In the genomic region with DNA sequence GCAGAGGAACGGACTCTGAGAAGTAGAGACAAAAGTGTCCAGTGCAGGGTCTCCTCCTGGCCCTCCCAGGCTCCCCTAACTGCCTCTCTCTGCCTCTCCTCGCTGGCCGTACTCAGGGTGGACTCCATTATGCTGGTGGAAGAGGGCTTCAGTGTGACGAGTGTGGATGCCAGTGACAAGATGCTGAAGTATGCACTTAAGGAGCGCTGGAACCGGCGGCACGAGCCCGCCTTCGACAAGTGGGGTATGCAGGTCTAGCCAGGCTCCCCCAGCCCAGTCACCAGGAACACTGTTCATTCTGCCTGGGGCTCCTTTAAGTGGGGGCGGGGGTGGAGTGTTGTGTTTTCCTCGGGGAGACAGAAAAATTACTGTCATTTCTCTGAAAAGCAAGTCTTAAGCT, we compare ENCODE assay signal across 16 cellular contexts. TPM values are rescaled to one million over a fixed set of nuclear protein-coding genes. Genes with fewer than 3 reads are reported as not detected.
DNase-seq lines count a peak whose midpoint lies in the region; ATAC-seq and TF ChIP-seq lines count a peak whose summit lies in the region.
"Had no signal": no experiment of that assay in that cellular context is flagged by ENCODE, and none has a peak within 500 bp of the region (broad histone marks: within the 10 kb centered on the region; RNA-seq: fewer than 3 reads in every experiment).

No MANE protein-coding gene starts in this region.

- POLR2A ChIA-PET in CD8-positive, alpha-beta T cell (lab: Charles Lee): interaction anchor here (2.3 kb wide), 1 partner anchor 32 kb away, joined by 7 read pairs; a partner anchor contains a TSS
- POLR2A ChIA-PET in WTC11 (lab: Charles Lee): interaction anchor here (1.7 to 2.4 kb wide), 2 partner anchors 17 to 33 kb away, joined by 5 to 8 read pairs; a partner anchor contains a TSS
- POLR2A ChIA-PET in CD8-positive, alpha-beta memory T cell (lab: Charles Lee): interaction anchor here (0.7 kb wide), 1 partner anchor 86 kb away, joined by 3 read pairs; no protein-coding TSS in a partner anchor

- H3K4me3 Mint-ChIP-seq in CD8-positive, alpha-beta T cell: peak overlapping the region; percentile 11
- 0 out of 2 replicates have a peak overlapping the region, but pooled peaks have one; percentile 88 for H3K4me3 Mint-ChIP-seq in WTC11
- peak overlapping the region in 2 of 3 experiments; percentile 42 to 64 for H3K4me3 Mint-ChIP-seq in nephron
- H3K4me3 Mint-ChIP-seq in CD8-positive, alpha-beta memory T cell: peak overlapping the region in 2 of 7 donors; percentile 20 to 48

- no peaks in the 10 kb centered on the region for H3K27me3 Mint-ChIP-seq in CD8-positive, alpha-beta T cell (ENCODE audit: low read depth)
- H3K27me3 Mint-ChIP-seq in WTC11 (ENCODE audit: low read depth): peaks cover 36% of the 10 kb centered on the region
- peaks cover 34% of the 10 kb centered on the region for H3K27me3 Mint-ChIP-seq in nephron (ENCODE audit: low read depth)
- no peaks in the 10 kb centered on the region for H3K27me3 Mint-ChIP-seq in CD8-positive, alpha-beta memory T cell

- intact Hi-C loops in CD8-positive, alpha-beta T cell (cut with DNase I, micrococcal nuclease): loop anchor here in 1 of 2 experiments (2.0 to 5.0 kb wide), 2 partner anchors 60 to 181 kb away; no protein-coding TSS in a partner anchor

- H3K27me3 ChIP-seq in CD8-positive, alpha-beta T cell (ENCODE audit: insufficient read depth, low read length): no peaks in the 10 kb centered on the region
- no peaks in the 10 kb centered on the region for H3K27me3 ChIP-seq in CD8-positive, alpha-beta memory T cell (ENCODE audit: insufficient read depth, low read length, poor library complexity, severe bottlenecking)

- no peak for DNase-seq in CD8-positive, alpha-beta T cell
- DNase-seq in WTC11 (ENCODE audit: low spot score): no peak
- no peak for DNase-seq in CD8-positive, alpha-beta memory T cell
- DNase-seq: C1 segment of cervical spinal cord, GDM1, NCI-H187, NCI-H2107, NCI-H226, RPMI8226, SIG-M5 had no signal

- TF ChIP-seq CTCF in 22Rv1 (IDR thresholded peaks at IDR 0.05) (no peak), WTC11 (IDR thresholded peaks at IDR 0.05) (no peak), nephron (IDR thresholded peaks at IDR 0.05; ENCODE audit: unreplicated experiment in 3 of 3) (no peak)
- TF ChIP-seq CTCF in CD8-positive, alpha-beta T cell (IDR thresholded peaks at IDR 0.05): no peak

- peaks cover 15% of the 10 kb centered on the region for H3K4me1 Mint-ChIP-seq in CD8-positive, alpha-beta T cell (ENCODE audit: low read depth)
- H3K4me1 Mint-ChIP-seq in WTC11: peaks cover 15% of the 10 kb centered on the region; the same call in 1 of the 2 replicates
- H3K4me1 Mint-ChIP-seq in nephron: peaks cover 10% of the 10 kb centered on the region
- H3K4me1 Mint-ChIP-seq in CD8-positive, alpha-beta memory T cell: peaks cover 4 to 19% (median 18%) of the 10 kb centered on the region in 3 donors

- H3K9me3 ChIP-seq in CD8-positive, alpha-beta T cell (ENCODE audit: low read length): no peaks in the 10 kb centered on the region
- H3K9me3 ChIP-seq in CD8-positive, alpha-beta memory T cell (ENCODE audit: low read length): no peaks in the 10 kb centered on the region

- no peaks in the 10 kb centered on the region for H3K9me3 Mint-ChIP-seq in CD8-positive, alpha-beta T cell
- H3K9me3 Mint-ChIP-seq in WTC11: no peaks in the 10 kb centered on the region
- no peaks in the 10 kb centered on the region for H3K9me3 Mint-ChIP-seq in nephron
- no peaks in the 10 kb centered on the region for H3K9me3 Mint-ChIP-seq in CD8-positive, alpha-beta memory T cell

- ATAC-seq in CD8-positive, alpha-beta T cell: no peak
- no peak for ATAC-seq in WTC11
- no peak for ATAC-seq in HG03432 (IDR thresholded peaks at IDR 0.05; ENCODE audit: unreplicated experiment)
- ATAC-seq in GM18520 (IDR thresholded peaks at IDR 0.05; ENCODE audit: unreplicated experiment): no peak
- ATAC-seq: HCT116 had no signal

- H3K27ac Mint-ChIP-seq in CD8-positive, alpha-beta T cell: no peak overlapping the region
- H3K27ac Mint-ChIP-seq in WTC11 (no peak overlapping the region), nephron (no peak overlapping the region)
- peak overlapping the region in 1 of 8 donors; percentile 23 for H3K27ac Mint-ChIP-seq in CD8-positive, alpha-beta memory T cell

- peaks cover 6% of the 10 kb centered on the region for H3K36me3 ChIP-seq in CD8-positive, alpha-beta T cell (ENCODE audit: insufficient read depth, low read length)
- H3K36me3 ChIP-seq in CD8-positive, alpha-beta memory T cell (ENCODE audit: insufficient read depth, low read length): peaks cover 4% of the 10 kb centered on the region

- peaks cover 36% of the 10 kb centered on the region for H3K36me3 Mint-ChIP-seq in CD8-positive, alpha-beta T cell
- H3K36me3 Mint-ChIP-seq in WTC11: no peaks in the 10 kb centered on the region
- peaks cover 26% of the 10 kb centered on the region for H3K36me3 Mint-ChIP-seq in nephron (ENCODE audit: low read depth)
- H3K36me3 Mint-ChIP-seq in CD8-positive, alpha-beta memory T cell: peaks cover 0 to 42% (median 0%) of the 10 kb centered on the region in 3 donors

- H3K4me1 ChIP-seq in CD8-positive, alpha-beta T cell (ENCODE audit: insufficient read depth, low read length): peaks cover 10% of the 10 kb centered on the region
- peaks cover 13% of the 10 kb centered on the region for H3K4me1 ChIP-seq in CD8-positive, alpha-beta memory T cell (ENCODE audit: insufficient read depth, low read length)

- CTCF ChIA-PET in CD8-positive, alpha-beta T cell (lab: Charles Lee): interaction anchor here (1.4 kb wide), 1 partner anchor 182 kb away, joined by 7 read pairs; no protein-coding TSS in a partner anchor
- CTCF ChIA-PET in WTC11 (lab: Charles Lee): interaction anchor here (1.1 to 1.9 kb wide), 2 partner anchors 51 to 59 kb away, joined by 3 to 13 read pairs; a partner anchor contains a TSS
- CTCF ChIA-PET in CD8-positive, alpha-beta memory T cell (lab: Charles Lee): interaction anchor here (0.8 kb wide), 1 partner anchor 182 kb away, joined by 3 read pairs; no protein-coding TSS in a partner anchor

- peak overlapping the region; percentile 84 for H3K27ac ChIP-seq in 22Rv1
- no peak overlapping the region for H3K27ac ChIP-seq in CD8-positive, alpha-beta T cell (ENCODE audit: low read depth, low read length)
- no peak overlapping the region for H3K27ac ChIP-seq in CD8-positive, alpha-beta memory T cell (ENCODE audit: low read depth, low read length)

- no peak overlapping the region for H3K4me3 ChIP-seq in CD8-positive, alpha-beta T cell (ENCODE audit: low read depth, low read length)
- no peak overlapping the region for H3K4me3 ChIP-seq in CD8-positive, alpha-beta memory T cell (ENCODE audit: low read length)

TF ChIP-seq in WTC11, 78 proteins besides CTCF, POLR2A, EP300 and RAD21 (continues in another document):
- TF ChIP-seq, protein P1, sequence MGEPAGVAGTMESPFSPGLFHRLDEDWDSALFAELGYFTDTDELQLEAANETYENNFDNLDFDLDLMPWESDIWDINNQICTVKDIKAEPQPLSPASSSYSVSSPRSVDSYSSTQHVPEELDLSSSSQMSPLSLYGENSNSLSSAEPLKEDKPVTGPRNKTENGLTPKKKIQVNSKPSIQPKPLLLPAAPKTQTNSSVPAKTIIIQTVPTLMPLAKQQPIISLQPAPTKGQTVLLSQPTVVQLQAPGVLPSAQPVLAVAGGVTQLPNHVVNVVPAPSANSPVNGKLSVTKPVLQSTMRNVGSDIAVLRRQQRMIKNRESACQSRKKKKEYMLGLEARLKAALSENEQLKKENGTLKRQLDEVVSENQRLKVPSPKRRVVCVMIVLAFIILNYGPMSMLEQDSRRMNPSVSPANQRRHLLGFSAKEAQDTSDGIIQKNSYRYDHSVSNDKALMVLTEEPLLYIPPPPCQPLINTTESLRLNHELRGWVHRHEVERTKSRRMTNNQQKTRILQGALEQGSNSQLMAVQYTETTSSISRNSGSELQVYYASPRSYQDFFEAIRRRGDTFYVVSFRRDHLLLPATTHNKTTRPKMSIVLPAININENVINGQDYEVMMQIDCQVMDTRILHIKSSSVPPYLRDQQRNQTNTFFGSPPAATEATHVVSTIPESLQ (CRISPR knock-in tag; IDR thresholded peaks at IDR 0.05): no peak

RNA-seq across cellular contexts. Expression of a gene that starts 1.5 kb away (rescaled TPM):
- total RNA-seq in CD8-positive, alpha-beta T cell: 1 to 10 TPM; 1.9 to 3.6 TPM
- 1.6 to 2.7 TPM (median 2.0 TPM) in 3 replicates for total RNA-seq in WTC11 (2021)
- total RNA-seq in CD8-positive, alpha-beta memory T cell: under 1 TPM; 0.39 to 0.51 TPM
- polyA plus RNA-seq in CD8-positive, alpha-beta memory T cell: not detected

RNA-seq across cellular contexts. Expression of a gene that starts 16.9 kb away (rescaled TPM):
- total RNA-seq in CD8-positive, alpha-beta T cell: 1 to 10 TPM; 6.7 to 6.8 TPM
- 8.2 to 12.6 TPM (median 11.7 TPM) in 3 replicates for total RNA-seq in WTC11 (2021)
- total RNA-seq in CD8-positive, alpha-beta memory T cell: 10 to 100 TPM; 19.2 to 20.6 TPM
- polyA plus RNA-seq in CD8-positive, alpha-beta memory T cell: 14.6 TPM

RNA-seq across cellular contexts. Expression of a gene that starts 22.3 kb away (rescaled TPM):
- total RNA-seq in CD8-positive, alpha-beta T cell: 10 to 100 TPM; 14.1 to 19.5 TPM
- 47.5 to 52.7 TPM (median 49.0 TPM) in 3 replicates for total RNA-seq in WTC11 (2021)
- 10 to 100 TPM; 52.2 to 52.4 TPM for total RNA-seq in CD8-positive, alpha-beta memory T cell
- 32.5 TPM for polyA plus RNA-seq in CD8-positive, alpha-beta memory T cell

RNA-seq across cellular contexts. Expression of a gene that starts 32.8 kb away (rescaled TPM):
- 10 to 100 TPM; 43.9 to 47.4 TPM for total RNA-seq in CD8-positive, alpha-beta T cell
- 67.0 to 88.7 TPM (median 86.5 TPM) in 3 replicates for total RNA-seq in WTC11 (2021)
- 10 to 100 TPM; 53.1 to 55.8 TPM for total RNA-seq in CD8-positive, alpha-beta memory T cell
- polyA plus RNA-seq in CD8-positive, alpha-beta memory T cell: 122 TPM

RNA-seq across cellular contexts. Expression of a gene that starts 46.2 kb away (rescaled TPM):
- total RNA-seq in CD8-positive, alpha-beta T cell: not detected
- not detected in 3 replicates for total RNA-seq in WTC11 (2021)
- not detected for total RNA-seq in CD8-positive, alpha-beta memory T cell
- polyA plus RNA-seq in CD8-positive, alpha-beta memory T cell: not detected
- total RNA-seq: M059J had no signal
